In genomic region chr1:201480231-201481003, GRCh38 we compare ENCODE assay signal across 1 cellular context.
TF ChIP-seq lines count a peak whose summit lies in the region.

No MANE protein-coding gene starts in this region.

TF ChIP-seq in IMR-90, 13 proteins besides CTCF, POLR2A, EP300 and RAD21:
- no peak for TF ChIP-seq MXI1 (IDR thresholded peaks at IDR 0.05; ENCODE audit: borderline replicate concordance, low read depth, low read length)
- TF ChIP-seq, protein P1, sequence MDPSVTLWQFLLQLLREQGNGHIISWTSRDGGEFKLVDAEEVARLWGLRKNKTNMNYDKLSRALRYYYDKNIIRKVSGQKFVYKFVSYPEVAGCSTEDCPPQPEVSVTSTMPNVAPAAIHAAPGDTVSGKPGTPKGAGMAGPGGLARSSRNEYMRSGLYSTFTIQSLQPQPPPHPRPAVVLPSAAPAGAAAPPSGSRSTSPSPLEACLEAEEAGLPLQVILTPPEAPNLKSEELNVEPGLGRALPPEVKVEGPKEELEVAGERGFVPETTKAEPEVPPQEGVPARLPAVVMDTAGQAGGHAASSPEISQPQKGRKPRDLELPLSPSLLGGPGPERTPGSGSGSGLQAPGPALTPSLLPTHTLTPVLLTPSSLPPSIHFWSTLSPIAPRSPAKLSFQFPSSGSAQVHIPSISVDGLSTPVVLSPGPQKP (IDR thresholded peaks at IDR 0.05; ENCODE audit: borderline replicate concordance, low read depth, low read length): no peak
- TF ChIP-seq SMC3 (IDR thresholded peaks at IDR 0.05; ENCODE audit: low read depth, low read length): no peak
